In the genomic region with DNA sequence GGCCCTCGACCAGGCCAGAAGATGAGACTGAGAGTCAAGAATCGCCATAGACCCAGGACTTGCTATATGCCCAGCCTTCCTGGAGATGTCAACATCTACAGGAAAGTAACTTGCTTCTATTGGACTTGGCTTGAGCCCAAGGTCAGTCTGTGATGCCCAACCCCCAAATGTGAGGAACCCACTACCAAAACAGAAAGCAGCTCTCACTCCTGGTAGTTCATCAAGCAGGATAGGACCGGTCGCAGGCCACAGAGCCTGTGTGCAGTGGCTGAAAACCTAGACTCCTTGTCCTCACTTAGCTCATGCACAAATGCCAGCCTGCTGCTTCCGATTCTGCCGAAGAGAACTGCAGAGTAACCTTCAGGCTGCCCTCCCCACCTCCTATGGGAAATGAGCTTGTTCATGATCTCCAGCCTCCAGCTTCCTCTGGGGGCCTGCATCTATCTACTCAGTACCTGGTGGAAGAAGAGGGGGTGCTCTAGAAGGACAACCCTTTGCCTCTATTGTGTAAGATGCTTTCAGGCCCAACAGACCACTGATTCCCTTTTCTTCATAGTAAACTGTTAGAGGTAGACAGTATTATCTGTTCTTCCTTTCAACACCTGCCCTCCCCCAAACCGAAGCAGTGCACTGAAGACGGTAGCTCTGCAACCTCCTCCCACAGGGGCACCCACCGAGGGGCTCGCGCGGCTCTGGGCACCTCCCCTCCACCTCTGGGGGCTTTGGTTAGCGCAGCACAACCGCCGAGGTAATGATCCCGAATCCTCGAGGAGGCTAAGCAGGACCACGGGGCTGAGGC, we compare ENCODE assay signal across 8 cellular contexts. TPM values are rescaled to one million over a fixed set of nuclear protein-coding genes. Genes with fewer than 3 reads are reported as not detected.
DNase-seq lines count a peak whose midpoint lies in the region.

No MANE protein-coding gene starts in this region.

- H3K4me3 ChIP-seq in stomach smooth muscle (ENCODE audit: low read length in 2 of 2), result peak overlapping the region; percentile 51 to 65

- peak overlapping the region; percentile 47 to 58 for H3K9ac ChIP-seq in stomach smooth muscle (ENCODE audit: low read length in 2 of 2)

- H3K27ac ChIP-seq in KOPT-K1 (ENCODE audit: low read depth, low read length, poor library complexity, severe bottlenecking) (peak overlapping the region; percentile 94), stomach smooth muscle (ENCODE audit: low read length) (no peak overlapping the region)

- H3K27me3 Mint-ChIP-seq in activated naive CD8-positive, alpha-beta T cell treated with anti-CD3 and anti-CD28 coated beads for 36 hours, result no peaks in the 10 kb centered on the region

- no peaks in the 10 kb centered on the region for H3K9me3 ChIP-seq in KOPT-K1 (ENCODE audit: insufficient read depth, low read length, poor library complexity, severe bottlenecking)
- no peaks in the 10 kb centered on the region for H3K9me3 ChIP-seq in stomach smooth muscle (ENCODE audit: control insufficient read depth in 2 of 2, low read length in 2 of 2)

- H3K36me3 ChIP-seq in KOPT-K1 (ENCODE audit: insufficient read depth, low read length) (peaks cover 7% of the 10 kb centered on the region; the same call in 1 of the 2 replicates), stomach smooth muscle (ENCODE audit: control insufficient read depth in 2 of 2, insufficient read depth in 2 of 2, low read length in 2 of 2) (no peaks in the 10 kb centered on the region)

- H3K27me3 ChIP-seq in stomach smooth muscle (ENCODE audit: control insufficient read depth in 1 of 2, insufficient read depth in 2 of 2, low read length in 2 of 2), result no peaks in the 10 kb centered on the region

- peaks cover 12% of the 10 kb centered on the region for H3K36me3 Mint-ChIP-seq in activated naive CD8-positive, alpha-beta T cell treated with anti-CD3 and anti-CD28 coated beads for 36 hours

- peaks cover 21% of the 10 kb centered on the region for H3K4me1 Mint-ChIP-seq in activated naive CD8-positive, alpha-beta T cell treated with anti-CD3 and anti-CD28 coated beads for 36 hours

- DNase-seq in NOMO-1 treated with DMSO at 0.1 percent for 48 hours (lab: John Stamatoyannopoulos, UW; ENCODE audit: unreplicated experiment) (peak; percentile 16), NOMO-1 treated with dmso at 0.1 percent for 144 hours (lab: John Stamatoyannopoulos, UW; ENCODE audit: unreplicated experiment) (no peak), kidney tubule cell (ENCODE audit: low spot score) (peak; percentile 32), amniotic stem cell (lab: John Stamatoyannopoulos, UW) (no peak)
- DNase-seq in activated naive CD8-positive, alpha-beta T cell treated with anti-CD3 and anti-CD28 coated beads for 36 hours, result peak; percentile 15
- DNase-seq in activated CD4-positive, CD25-positive, alpha-beta regulatory T cell (lab: John Stamatoyannopoulos, UW), result no peak

- peak overlapping the region; percentile 84 for H3K4me3 Mint-ChIP-seq in activated naive CD8-positive, alpha-beta T cell treated with anti-CD3 and anti-CD28 coated beads for 36 hours

- H3K27ac Mint-ChIP-seq in activated naive CD8-positive, alpha-beta T cell treated with anti-CD3 and anti-CD28 coated beads for 36 hours, result peak overlapping the region; percentile 56

- peaks cover 1% of the 10 kb centered on the region for H3K9me3 Mint-ChIP-seq in activated naive CD8-positive, alpha-beta T cell treated with anti-CD3 and anti-CD28 coated beads for 36 hours

- H3K4me1 ChIP-seq in stomach smooth muscle (ENCODE audit: control insufficient read depth, insufficient read depth, low read length), result peaks cover 16% of the 10 kb centered on the region

RNA-seq across cellular contexts. Expression of gene ACOT7, which starts 1.3 kb away (rescaled TPM):
- total RNA-seq in activated naive CD8-positive, alpha-beta T cell treated with anti-CD3 and anti-CD28 coated beads for 36 hours, result 10 to 100 TPM; 80.8 to 86.2 TPM

RNA-seq across cellular contexts. Expression of gene HES2, which starts 27.4 kb away (rescaled TPM):
- total RNA-seq in activated naive CD8-positive, alpha-beta T cell treated with anti-CD3 and anti-CD28 coated beads for 36 hours, result not detected

RNA-seq across cellular contexts. Expression of gene ESPN, which starts 32.3 kb away (rescaled TPM):
- total RNA-seq in activated naive CD8-positive, alpha-beta T cell treated with anti-CD3 and anti-CD28 coated beads for 36 hours, result under 1 TPM; 0.39 to 0.44 TPM

Comparison
In these comparisons a context has a peak if more than half of its experiments do, and no peak if none do; other contexts are left out.
1. DNase-seq: peak in NOMO-1 treated with DMSO at 0.1 percent for 48 hours (single experiment), activated naive CD8-positive, alpha-beta T cell treated with anti-CD3 and anti-CD28 coated beads for 36 hours (single experiment) and kidney tubule cell (single experiment); none in NOMO-1 treated with dmso at 0.1 percent for 144 hours (single experiment), activated CD4-positive, CD25-positive, alpha-beta regulatory T cell (0 of 4) and amniotic stem cell (single experiment).